ENCODE assay signal across 15 cellular contexts in genomic region chr3:69352305-69353087, GRCh38. TPM values are rescaled to one million over a fixed set of nuclear protein-coding genes. Genes with fewer than 3 reads are reported as not detected.
DNase-seq lines count a peak whose midpoint lies in the region; ATAC-seq and TF ChIP-seq lines count a peak whose summit lies in the region.
"Had no signal": no experiment of that assay in that cellular context is flagged by ENCODE, and none has a peak within 500 bp of the region (broad histone marks: within the 10 kb centered on the region; RNA-seq: fewer than 3 reads in every experiment).

No MANE protein-coding gene starts in this region.

- H3K79me2 ChIP-seq in GM23338 (replicated peaks; ENCODE audit: insufficient read depth), result no peaks in the 10 kb centered on the region

- ATAC-seq in Right ventricle myocardium inferior (peak; percentile 46), GM23338 (no peak), HG02642 (IDR thresholded peaks at IDR 0.05; ENCODE audit: poor library complexity, unreplicated experiment) (no peak)
- no peak for ATAC-seq in activated CD8-positive, alpha-beta T cell treated with anti-CD3 and anti-CD28 coated beads, Interleukin-2, amount 10 ng/mL, durations not matched to agents 7 days and 5 days

- no peaks in the 10 kb centered on the region for H3F3A ChIP-seq in GM23338 (replicated peaks; ENCODE audit: low read depth)

- H3K9me2 ChIP-seq in GM23338 (ENCODE audit: insufficient read depth), result no peaks in the 10 kb centered on the region

- intact Hi-C loops in Right ventricle myocardium inferior (cut with DNase I) (no loop called here), cardiac septum (cut with DNase I) (loop anchor here (5.0 kb wide), 1 partner anchor 60 kb away; no protein-coding TSS in a partner anchor)

- H3K4me3 ChIP-seq in GM23338, result no peak overlapping the region

- no peak overlapping the region for H3K27ac ChIP-seq in GM23338 (ENCODE audit: low read depth)

- no peak overlapping the region for H2AFZ ChIP-seq in GM23338

- no peaks in the 10 kb centered on the region for H3K36me3 ChIP-seq in GM23338 (ENCODE audit: insufficient read depth)

- H3K27me3 ChIP-seq in GM23338 (ENCODE audit: insufficient read depth), result no peaks in the 10 kb centered on the region

- peaks cover 16% of the 10 kb centered on the region for H3K4me1 Mint-ChIP-seq in activated CD8-positive, alpha-beta T cell treated with anti-CD3 and anti-CD28 coated beads, Interleukin-2, amount 10 ng/mL, durations not matched to agents 7 days and 5 days (ENCODE audit: low read depth)
- no peaks in the 10 kb centered on the region; the same call in 2 of the 3 replicates for H3K4me1 Mint-ChIP-seq in GM23338

- no peak for TF ChIP-seq CTCF in GM23338 (conservative IDR thresholded peaks at IDR 0.05; ENCODE audit: low read depth in 2 of 2)

- peaks cover 41% of the 10 kb centered on the region for H3K27me3 Mint-ChIP-seq in activated CD8-positive, alpha-beta T cell treated with anti-CD3 and anti-CD28 coated beads, Interleukin-2, amount 10 ng/mL, durations not matched to agents 7 days and 5 days (ENCODE audit: low read depth)
- no peaks in the 10 kb centered on the region for H3K27me3 Mint-ChIP-seq in GM23338 (ENCODE audit: insufficient read depth, low read depth, poor library complexity)

- no peaks in the 10 kb centered on the region for H3K9me3 Mint-ChIP-seq in activated CD8-positive, alpha-beta T cell treated with anti-CD3 and anti-CD28 coated beads, Interleukin-2, amount 10 ng/mL, durations not matched to agents 7 days and 5 days (ENCODE audit: insufficient read depth)
- no peaks in the 10 kb centered on the region for H3K9me3 Mint-ChIP-seq in GM23338
- H3K9me3 Mint-ChIP-seq: activated CD4-positive, alpha-beta T cell treated with anti-CD3 and anti-CD28 coated beads, Interleukin-2, amount 10 ng/mL, durations not matched to agents 7 days and 5 days had no signal

- DNase-seq in Right ventricle myocardium inferior (ENCODE audit: missing footprints) (no peak), cardiac septum (ENCODE audit: low spot score) (no peak), globus pallidus (ENCODE audit: low spot score) (peak; percentile 59), pulmonary artery endothelial cell (ENCODE audit: low read depth, low spot score) (peak; percentile 53), GM23338 (ENCODE audit: low spot score) (no peak), NCI-H2171 (lab: John Stamatoyannopoulos, UW) (no peak)
- no peak for DNase-seq in activated CD8-positive, alpha-beta T cell treated with anti-CD3 and anti-CD28 coated beads, Interleukin-2, amount 10 ng/mL, durations not matched to agents 7 days and 5 days
- DNase-seq: activated CD4-positive, alpha-beta T cell treated with anti-CD3 and anti-CD28 coated beads, Interleukin-2, amount 10 ng/mL, durations not matched to agents 7 days and 5 days; amniotic stem cell; EL; NCI-H1048; SIG-M5; stimulated activated naive B cell treated with anti-CD40 and anti-IgM and Interleukin-4, amounts not matched to agents 10 μg/mL and 1 μg/mL and 100 μg/mL, for 72 hours had no signal

- POLR2A ChIA-PET in activated CD8-positive, alpha-beta T cell treated with anti-CD3 and anti-CD28 coated beads, Interleukin-2, amount 10 ng/mL, durations not matched to agents 7 days and 5 days (lab: Charles Lee), result no interaction called here

- H3K4me2 ChIP-seq in GM23338, result no peak overlapping the region

- no peaks in the 10 kb centered on the region for H3K36me3 Mint-ChIP-seq in activated CD8-positive, alpha-beta T cell treated with anti-CD3 and anti-CD28 coated beads, Interleukin-2, amount 10 ng/mL, durations not matched to agents 7 days and 5 days (ENCODE audit: low read depth)
- no peaks in the 10 kb centered on the region for H3K36me3 Mint-ChIP-seq in GM23338 (ENCODE audit: low read depth)
- H3K36me3 Mint-ChIP-seq: IgD-negative memory B cell; stimulated activated naive B cell treated with anti-CD40 and anti-IgM and Interleukin-4, amounts not matched to agents 10 μg/mL and 1 μg/mL and 100 μg/mL, for 72 hours had no signal

- H3K4me1 ChIP-seq in GM23338 (ENCODE audit: insufficient read depth), result no peaks in the 10 kb centered on the region

- CTCF ChIA-PET in activated CD8-positive, alpha-beta T cell treated with anti-CD3 and anti-CD28 coated beads, Interleukin-2, amount 10 ng/mL, durations not matched to agents 7 days and 5 days (lab: Charles Lee), result interaction anchor here (0.6 kb wide), 1 partner anchor 130 kb away, joined by 3 read pairs; no protein-coding TSS in a partner anchor

- H3K4me3 Mint-ChIP-seq in activated CD8-positive, alpha-beta T cell treated with anti-CD3 and anti-CD28 coated beads, Interleukin-2, amount 10 ng/mL, durations not matched to agents 7 days and 5 days, result no peak overlapping the region
- no peak overlapping the region for H3K4me3 Mint-ChIP-seq in GM23338
- H3K4me3 Mint-ChIP-seq: activated CD4-positive, alpha-beta T cell treated with anti-CD3 and anti-CD28 coated beads, Interleukin-2, amount 10 ng/mL, durations not matched to agents 7 days and 5 days had no signal

- H4K20me1 ChIP-seq in GM23338 (replicated peaks; ENCODE audit: insufficient read depth), result no peaks in the 10 kb centered on the region

- H3K27ac Mint-ChIP-seq in activated CD8-positive, alpha-beta T cell treated with anti-CD3 and anti-CD28 coated beads, Interleukin-2, amount 10 ng/mL, durations not matched to agents 7 days and 5 days, result no peak overlapping the region
- no peak overlapping the region for H3K27ac Mint-ChIP-seq in GM23338
- H3K27ac Mint-ChIP-seq: activated CD4-positive, alpha-beta T cell treated with anti-CD3 and anti-CD28 coated beads, Interleukin-2, amount 10 ng/mL, durations not matched to agents 7 days and 5 days; IgD-negative memory B cell; stimulated activated naive B cell treated with anti-CD40 and anti-IgM and Interleukin-4, amounts not matched to agents 10 μg/mL and 1 μg/mL and 100 μg/mL, for 72 hours had no signal

TF ChIP-seq in GM23338, 12 proteins besides CTCF, POLR2A, EP300 and RAD21:
- TF ChIP-seq POLR2AphosphoS5 (IDR thresholded peaks at IDR 0.05; ENCODE audit: low read depth) (no peak), STAT1 (IDR thresholded peaks at IDR 0.05; ENCODE audit: unreplicated experiment) (no peak)

RNA-seq across cellular contexts. Expression of gene FRMD4B, which starts 33.4 kb away (rescaled TPM):
- total RNA-seq in Right ventricle myocardium inferior, result 16.0 TPM
- 10.8 TPM for total RNA-seq in cardiac septum
- total RNA-seq in pulmonary artery endothelial cell, result 96.7 and 103 TPM in 2 replicates
- 1 to 10 TPM; 7.7 to 8.2 TPM for total RNA-seq in activated CD8-positive, alpha-beta T cell treated with anti-CD3 and anti-CD28 coated beads, Interleukin-2, amount 10 ng/mL, durations not matched to agents 7 days and 5 days
- 6.4 and 8.6 TPM in 2 replicates for total RNA-seq in GM23338 (2014; rRNA removed; shearing (Covaris generic))
- polyA plus RNA-seq in GM23338 (2016; fragmentation: Nextera tagmentation; extraction: Ambion mirVana), result 12.8 TPM in 2 replicates

Comparison
In these comparisons a context has a peak if more than half of its experiments do, and no peak if none do; other contexts are left out.
1. DNase-seq: peak in globus pallidus (single experiment) and pulmonary artery endothelial cell (single experiment); none in Right ventricle myocardium inferior (single experiment), cardiac septum (single experiment), activated CD8-positive, alpha-beta T cell treated with anti-CD3 and anti-CD28 coated beads, Interleukin-2, amount 10 ng/mL, durations not matched to agents 7 days and 5 days (single experiment), GM23338 (single experiment) and NCI-H2171 (single experiment).